ENCODE assay signal across 23 cellular contexts in the genomic region with DNA sequence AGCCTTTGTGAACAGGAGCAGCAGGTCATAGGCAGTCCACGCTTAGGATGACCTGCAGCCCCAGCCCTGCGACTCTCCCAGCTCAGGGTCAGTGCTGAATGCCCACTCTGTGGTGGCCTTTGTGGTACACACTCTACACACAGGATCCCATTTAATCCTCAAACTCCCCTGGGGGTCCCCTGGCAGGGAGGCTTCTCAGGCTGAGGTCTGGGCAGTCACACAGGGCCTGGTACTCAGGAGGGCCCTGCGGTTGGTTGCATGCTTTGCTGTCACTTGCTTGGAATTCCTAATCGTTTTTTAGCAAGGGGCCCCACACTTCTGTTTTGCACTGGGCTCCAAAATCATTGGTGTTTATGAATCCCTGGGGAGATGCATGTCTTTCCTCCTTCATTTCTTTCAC.
A peak's percentile ranks its signal among the peaks of the same experiment; 100 is the strongest.
DNase-seq lines count a peak whose midpoint lies in the region; ATAC-seq and TF ChIP-seq lines count a peak whose summit lies in the region.
"Had no signal": no experiment of that assay in that cellular context is flagged by ENCODE, and none has a peak within 500 bp of the region (broad histone marks: within the 10 kb centered on the region; RNA-seq: fewer than 3 reads in every experiment).

No MANE protein-coding gene starts in this region.

- H3K4me1 ChIP-seq in OCI-LY1 (ENCODE audit: insufficient read depth, low read length, severe bottlenecking) (peaks cover 27% of the 10 kb centered on the region), BE2C (peaks cover 17% of the 10 kb centered on the region)

- 0 out of 2 replicates have a peak, but pooled peaks cover 2% of the 10 kb centered on the region for H3F3A ChIP-seq in OCI-LY1 (ENCODE audit: insufficient read depth, low read length)

- no peaks in the 10 kb centered on the region for H3K9me3 ChIP-seq in OCI-LY1 (ENCODE audit: low read length)
- no peaks in the 10 kb centered on the region for H3K9me3 ChIP-seq in BE2C
- H3K9me3 ChIP-seq: A549 had no signal

- H3K9me2 ChIP-seq in OCI-LY1 (ENCODE audit: low read depth, low read length) = no peaks in the 10 kb centered on the region

- H3K79me2 ChIP-seq in OCI-LY1 (ENCODE audit: insufficient read depth, low read length) = no peaks in the 10 kb centered on the region

- H3K27ac ChIP-seq in OCI-LY1 (ENCODE audit: low read depth, low read length, poor library complexity, severe bottlenecking) = peak overlapping the region; percentile 74
- H3K27ac ChIP-seq: A549, RWPE1, SK-N-MC had no signal

- H3K9ac ChIP-seq in OCI-LY1 (ENCODE audit: low read length) = no peak overlapping the region

- H3K36me3 ChIP-seq in OCI-LY1 (ENCODE audit: insufficient read depth, low read length) = peaks cover 99% of the 10 kb centered on the region
- no peaks in the 10 kb centered on the region for H3K36me3 ChIP-seq in BE2C

- TF ChIP-seq CTCF in OCI-LY1 (IDR thresholded peaks at IDR 0.05; ENCODE audit: low read length) (no peak), BE2C (IDR thresholded peaks at IDR 0.05; ENCODE audit: low read depth, low read length) (no peak)

- H2AFZ ChIP-seq in OCI-LY1 (ENCODE audit: low read length) = no peak overlapping the region

- ATAC-seq in GM19395 (IDR thresholded peaks at IDR 0.05; ENCODE audit: unreplicated experiment) = no peak
- no peak for ATAC-seq in esophagus mucosa
- ATAC-seq: A549, HCT116 had no signal

- no peaks in the 10 kb centered on the region for H4K20me1 ChIP-seq in OCI-LY1 (ENCODE audit: insufficient read depth, low read length)

- H3K27me3 ChIP-seq in OCI-LY1 (ENCODE audit: insufficient read depth, low read length) (no peaks in the 10 kb centered on the region), BE2C (no peaks in the 10 kb centered on the region)

- no peak overlapping the region for H3K4me2 ChIP-seq in OCI-LY1 (ENCODE audit: low read length)
- H3K4me2 ChIP-seq: A549 had no signal

- DNase-seq in GM03348 (ENCODE audit: low spot score) (peak; percentile 24), astrocyte of the hippocampus (ENCODE audit: low read depth, low spot score) (peak; percentile 36), BE2C (no peak), DMS153 treated with DMSO at 0.1 percent for 48 hours (lab: John Stamatoyannopoulos, UW; ENCODE audit: unreplicated experiment) (no peak)
- DNase-seq: CD4-positive, CD25-positive, alpha-beta regulatory T cell; DMS153; NCI-H1092 treated with DMSO at 0.1 percent for 48 hours; NCI-H1436; NCI-H187; NCI-H2081 treated with DMSO at 0.1 percent for 48 hours; NCI-H2171 treated with DMSO at 0.1 percent for 48 hours; NCI-H345; NCI-H510A treated with DMSO at 0.1 percent for 48 hours; NCI-H774; NK-92 treated with Interleukin-12 subunit alpha and Interleukin-12 subunit beta, amount 100 ng/mL, for 24 hours; SHP77 had no signal

- no peak overlapping the region for H3K4me3 ChIP-seq in OCI-LY1 (ENCODE audit: low read depth, low read length, poor library complexity, severe bottlenecking)
- no peak overlapping the region for H3K4me3 ChIP-seq in BE2C (ENCODE audit: low read depth, low read length)
- H3K4me3 ChIP-seq: A549, SK-N-MC had no signal

Comparison
In these comparisons a context has a peak if more than half of its experiments do, and no peak if none do; other contexts are left out.
1. DNase-seq: peak in GM03348 (single experiment) and astrocyte of the hippocampus (single experiment); none in BE2C (single experiment) and DMS153 treated with DMSO at 0.1 percent for 48 hours (single experiment).